In genomic region chr14:69612014-69612758, GRCh38 we compare ENCODE assay signal across 8 cellular contexts. TPM values are rescaled to one million over a fixed set of nuclear protein-coding genes. Genes with fewer than 3 reads are reported as not detected.
DNase-seq lines count a peak whose midpoint lies in the region; ATAC-seq and TF ChIP-seq lines count a peak whose summit lies in the region.

No MANE protein-coding gene starts in this region.

- in situ Hi-C loops in transverse colon (cut with MboI; ENCODE audit: low pct_ligation_motif_present in 1 of 4, low pct_unique_long_range_greater_than_20kb in 1 of 4, low sequenced_read_pairs in 3 of 4): no loop called here

- H3K27ac ChIP-seq in muscle layer of duodenum (ENCODE audit: low read length) (peak overlapping the region; percentile 99), transverse colon (peak overlapping the region; percentile 97 to 99 (median 99))

- peak; percentile 52 for DNase-seq in ELR (ENCODE audit: low read depth)
- DNase-seq in HEK293T (ENCODE audit: extremely low spot score): peak; percentile 22
- peak; percentile 55 for DNase-seq in NCI-H1105 treated with DMSO at 0.1 percent for 48 hours (lab: John Stamatoyannopoulos, UW)
- DNase-seq in activated CD8-positive, alpha-beta memory T cell treated with anti-CD3 and anti-CD28 coated beads, Interleukin-2, amount 50 U/mL, for 4 hours: peak; percentile 41
- DNase-seq in transverse colon: peak; percentile 50
- DNase-seq in cerebellum (ENCODE audit: low spot score): no peak

- POLR2A ChIA-PET in HEK293T (lab: Yijun Ruan, JAX): interaction anchor here (1.1 kb wide), 1 partner anchor 11 kb away, joined by 4 read pairs; no protein-coding TSS in a partner anchor

- H3K27me3 ChIP-seq in muscle layer of duodenum (ENCODE audit: low read depth, low read length): no peaks in the 10 kb centered on the region
- no peaks in the 10 kb centered on the region for H3K27me3 ChIP-seq in transverse colon

- WGBS in transverse colon (ENCODE audit: low coverage in 1 of 2), 2 donors: 0% methylated on average over 2 to 44 of the region's 47 CpGs

- H3K36me3 ChIP-seq in muscle layer of duodenum (ENCODE audit: control insufficient read depth in 1 of 2, insufficient read depth in 2 of 2, low read length in 2 of 2): no peaks in the 10 kb centered on the region
- no peaks in the 10 kb centered on the region for H3K36me3 ChIP-seq in transverse colon

- intact Hi-C loops in transverse colon (cut with DNase I; ENCODE audit: low total_unique reads): no loop called here

- H3K4me1 ChIP-seq in muscle layer of duodenum (ENCODE audit: control insufficient read depth in 1 of 2, insufficient read depth in 2 of 2, low read length in 2 of 2): peaks cover 28 to 43% of the 10 kb centered on the region in 2 donors
- H3K4me1 ChIP-seq in transverse colon: peaks cover 24 to 68% (median 59%) of the 10 kb centered on the region in 4 donors

- CTCF ChIA-PET in HEK293T (lab: Yijun Ruan, JAX): interaction anchor here (0.6 to 0.7 kb wide), 3 partner anchors 38 to 728 kb away, joined by 3 read pairs; no protein-coding TSS in a partner anchor

- TF ChIP-seq POLR2A in transverse colon (IDR thresholded peaks at IDR 0.05): no peak

- no peak for TF ChIP-seq EP300 in transverse colon (IDR thresholded peaks at IDR 0.05; ENCODE audit: low read depth)

- H3K9me3 ChIP-seq in muscle layer of duodenum (ENCODE audit: control insufficient read depth in 1 of 2, low read length in 2 of 2) (no peaks in the 10 kb centered on the region), transverse colon (no peaks in the 10 kb centered on the region)

- TF ChIP-seq CTCF in transverse colon (IDR thresholded peaks at IDR 0.05): no peak

- peak; percentile 34 for ATAC-seq in esophagus mucosa

- H3K4me3 ChIP-seq in muscle layer of duodenum (ENCODE audit: low read depth in 1 of 2, low read length in 2 of 2) (peak overlapping the region; percentile 87 to 95), transverse colon (peak overlapping the region; percentile 68 to 88 (median 80))

TF ChIP-seq in HEK293T, 16 proteins besides CTCF, POLR2A, EP300 and RAD21:
- TF ChIP-seq ARNT (IDR thresholded peaks at IDR 0.05): no peak
- no peak for TF ChIP-seq HDGF (IDR thresholded peaks at IDR 0.05; ENCODE audit: borderline replicate concordance)
- 0 out of 2 replicates have a peak, but pooled peaks have one; percentile 15 for TF ChIP-seq L3MBTL2 (conservative IDR thresholded peaks at IDR 0.05)

RNA-seq across cellular contexts. Expression of gene SUSD6, which starts 0.8 kb away (rescaled TPM):
- total RNA-seq in esophagus mucosa (35.2 TPM), transverse colon (100 to 1,000 TPM in 2 of 4 donors, 10 to 100 TPM in 2; 29.1 to 159 (median 95.0) TPM), cerebellum (11.5 TPM)

RNA-seq across cellular contexts. Expression of gene CCDC177, which starts 37.5 kb away (rescaled TPM):
- total RNA-seq in esophagus mucosa (not detected), transverse colon (not detected), cerebellum (4.5 TPM)
